Comparison of ENCODE assay signal across 9 cellular contexts in the genomic region with DNA sequence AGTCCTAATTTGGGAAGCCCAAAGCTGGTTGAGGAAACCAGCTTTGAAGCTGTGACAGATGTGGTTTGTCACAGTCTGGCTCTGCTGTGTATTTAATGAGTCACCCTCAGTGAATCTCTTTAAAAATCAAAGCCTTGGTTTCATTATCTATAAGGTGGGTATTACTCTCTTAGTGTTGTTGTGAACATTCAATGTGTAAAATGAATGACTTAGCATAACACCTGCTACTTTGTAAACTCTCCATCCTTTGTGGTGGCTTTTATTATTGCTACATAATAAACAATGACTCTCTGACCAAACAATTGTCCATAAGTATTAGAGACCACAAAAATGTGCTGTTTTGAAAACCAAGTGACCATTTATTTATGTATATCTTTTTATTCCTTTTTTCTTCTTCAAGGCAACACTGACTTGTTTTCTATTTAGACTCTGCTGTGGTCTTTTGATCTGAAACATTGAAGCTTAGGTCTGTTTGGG. TPM values are rescaled to one million over a fixed set of nuclear protein-coding genes. Genes with fewer than 3 reads are reported as not detected.
DNase-seq lines count a peak whose midpoint lies in the region; ATAC-seq and TF ChIP-seq lines count a peak whose summit lies in the region.
"Had no signal": no experiment of that assay in that cellular context is flagged by ENCODE, and none has a peak within 500 bp of the region (broad histone marks: within the 10 kb centered on the region; RNA-seq: fewer than 3 reads in every experiment).

No MANE protein-coding gene starts in this region.

- no peaks in the 10 kb centered on the region for H3K27me3 Mint-ChIP-seq in activated CD8-positive, alpha-beta memory T cell treated with anti-CD3 and anti-CD28 coated beads, Interleukin-2, amount 10 ng/mL, durations not matched to agents 7 days and 5 days
- no peaks in the 10 kb centered on the region for H3K27me3 Mint-ChIP-seq in nephron progenitor cell (ENCODE audit: low read depth, poor library complexity)

- H2AK5ac ChIP-seq in mesendoderm (ENCODE audit: low read length), result no peak overlapping the region

- peaks cover 6% of the 10 kb centered on the region for H3K36me3 Mint-ChIP-seq in activated CD8-positive, alpha-beta memory T cell treated with anti-CD3 and anti-CD28 coated beads, Interleukin-2, amount 10 ng/mL, durations not matched to agents 7 days and 5 days
- no peaks in the 10 kb centered on the region for H3K36me3 Mint-ChIP-seq in stimulated activated effector memory CD8-positive, alpha-beta T cell treated with anti-CD3 and anti-CD28 coated beads, Interleukin-12 subunit alpha, Interleukin-12 subunit beta, amount 100 ng/mL, for 72 hours
- H3K36me3 Mint-ChIP-seq in nephron progenitor cell (ENCODE audit: low read depth), result peaks cover 15% of the 10 kb centered on the region

- no peak overlapping the region for H3K27ac ChIP-seq in mesendoderm (ENCODE audit: low read depth, low read length)
- H3K27ac ChIP-seq: C4-2B had no signal

- H3K4me2 ChIP-seq in mesendoderm (ENCODE audit: low read length), result no peak overlapping the region

- no peak overlapping the region for H3K4me3 ChIP-seq in mesendoderm (ENCODE audit: low read length)

- H2BK15ac ChIP-seq in mesendoderm (replicated peaks; ENCODE audit: low read depth), result no peak overlapping the region

- H3K79me2 ChIP-seq in mesendoderm (ENCODE audit: control insufficient read depth, insufficient read depth, low read length), result no peaks in the 10 kb centered on the region

- H3K4me1 Mint-ChIP-seq in activated CD8-positive, alpha-beta memory T cell treated with anti-CD3 and anti-CD28 coated beads, Interleukin-2, amount 10 ng/mL, durations not matched to agents 7 days and 5 days, result peaks cover 54% of the 10 kb centered on the region
- peaks cover 56% of the 10 kb centered on the region for H3K4me1 Mint-ChIP-seq in stimulated activated effector memory CD8-positive, alpha-beta T cell treated with anti-CD3 and anti-CD28 coated beads, Interleukin-12 subunit alpha, Interleukin-12 subunit beta, amount 100 ng/mL, for 72 hours
- H3K4me1 Mint-ChIP-seq in nephron progenitor cell, result peaks cover 6% of the 10 kb centered on the region

- no peaks in the 10 kb centered on the region for H3K36me3 ChIP-seq in mesendoderm (ENCODE audit: control insufficient read depth, insufficient read depth, low read length)

- H3K4me3 Mint-ChIP-seq in activated CD8-positive, alpha-beta memory T cell treated with anti-CD3 and anti-CD28 coated beads, Interleukin-2, amount 10 ng/mL, durations not matched to agents 7 days and 5 days, result no peak overlapping the region
- peak overlapping the region; percentile 4 for H3K4me3 Mint-ChIP-seq in stimulated activated effector memory CD8-positive, alpha-beta T cell treated with anti-CD3 and anti-CD28 coated beads, Interleukin-12 subunit alpha, Interleukin-12 subunit beta, amount 100 ng/mL, for 72 hours
- no peak overlapping the region for H3K4me3 Mint-ChIP-seq in nephron progenitor cell

- no peaks in the 10 kb centered on the region for H3K27me3 ChIP-seq in mesendoderm (ENCODE audit: insufficient read depth, low read length, poor library complexity)

- no peak overlapping the region for H4K8ac ChIP-seq in mesendoderm (ENCODE audit: low read depth, low read length)

- H3K9ac ChIP-seq in mesendoderm (ENCODE audit: low read length), result no peak overlapping the region

- DNase-seq in activated CD8-positive, alpha-beta memory T cell treated with anti-CD3 and anti-CD28 coated beads, Interleukin-2, amount 10 ng/mL, durations not matched to agents 7 days and 5 days, result no peak
- no peak for DNase-seq in activated CD8-positive, alpha-beta memory T cell treated with anti-CD3 and anti-CD28 coated beads, Interleukin-2, amount 50 U/mL, for 4 hours
- DNase-seq in astrocyte of the hippocampus (ENCODE audit: low read depth, low spot score) (peak; percentile 60), nephron progenitor cell (no peak), mesendoderm (no peak)
- DNase-seq in stimulated activated effector memory CD8-positive, alpha-beta T cell treated with anti-CD3 and anti-CD28 coated beads, Interleukin-12 subunit alpha, Interleukin-12 subunit beta, amount 100 ng/mL, for 72 hours (ENCODE audit: low spot score in 2 of 2), result no peak
- DNase-seq in stimulated activated CD4-positive, alpha-beta T cell treated with anti-CD3 and anti-CD28 coated beads, Interleukin-2, amount 100 ng/mL, for 48 hours, result no peak

- no peak overlapping the region for H2BK5ac ChIP-seq in mesendoderm (ENCODE audit: low read length)

- peak overlapping the region; percentile 43 for H3K27ac Mint-ChIP-seq in activated CD8-positive, alpha-beta memory T cell treated with anti-CD3 and anti-CD28 coated beads, Interleukin-2, amount 10 ng/mL, durations not matched to agents 7 days and 5 days
- H3K27ac Mint-ChIP-seq in stimulated activated effector memory CD8-positive, alpha-beta T cell treated with anti-CD3 and anti-CD28 coated beads, Interleukin-12 subunit alpha, Interleukin-12 subunit beta, amount 100 ng/mL, for 72 hours, result peak overlapping the region; percentile 53
- H3K27ac Mint-ChIP-seq in nephron progenitor cell, result no peak overlapping the region

- no peaks in the 10 kb centered on the region for H3K4me1 ChIP-seq in mesendoderm (ENCODE audit: control insufficient read depth, low read depth, low read length)

- H3K79me1 ChIP-seq in mesendoderm (ENCODE audit: low read length), result no peaks in the 10 kb centered on the region

- CTCF ChIA-PET in activated CD8-positive, alpha-beta memory T cell treated with anti-CD3 and anti-CD28 coated beads, Interleukin-2, amount 10 ng/mL, durations not matched to agents 7 days and 5 days (lab: Charles Lee), result interaction anchor here (1.4 kb wide), 1 partner anchor 25 kb away, joined by 4 read pairs; a partner anchor contains a TSS

- no peak overlapping the region for H3K18ac ChIP-seq in mesendoderm (ENCODE audit: low read length)

- H3K4ac ChIP-seq in mesendoderm (ENCODE audit: low read depth, low read length), result no peak overlapping the region

- no peaks in the 10 kb centered on the region for H3K9me3 Mint-ChIP-seq in activated CD8-positive, alpha-beta memory T cell treated with anti-CD3 and anti-CD28 coated beads, Interleukin-2, amount 10 ng/mL, durations not matched to agents 7 days and 5 days (ENCODE audit: low read depth)
- H3K9me3 Mint-ChIP-seq in stimulated activated effector memory CD8-positive, alpha-beta T cell treated with anti-CD3 and anti-CD28 coated beads, Interleukin-12 subunit alpha, Interleukin-12 subunit beta, amount 100 ng/mL, for 72 hours, result no peaks in the 10 kb centered on the region
- peaks cover 26% of the 10 kb centered on the region for H3K9me3 Mint-ChIP-seq in nephron progenitor cell

- ATAC-seq in activated CD8-positive, alpha-beta memory T cell treated with anti-CD3 and anti-CD28 coated beads, Interleukin-2, amount 10 ng/mL, durations not matched to agents 7 days and 5 days, result peak; percentile 95
- peak; percentile 80 for ATAC-seq in HG03469 (IDR thresholded peaks at IDR 0.05; ENCODE audit: unreplicated experiment)
- ATAC-seq in stimulated activated effector memory CD8-positive, alpha-beta T cell treated with anti-CD3 and anti-CD28 coated beads, Interleukin-12 subunit alpha, Interleukin-12 subunit beta, amount 100 ng/mL, for 72 hours, result peak; percentile 94

- no peak overlapping the region for H3K56ac ChIP-seq in mesendoderm (ENCODE audit: low read length)

- TF ChIP-seq CTCF in nephron progenitor cell (IDR thresholded peaks at IDR 0.05), result no peak

- H2BK120ac ChIP-seq in mesendoderm (ENCODE audit: low read depth, low read length), result no peak overlapping the region

- no peak overlapping the region for H3K23ac ChIP-seq in mesendoderm (ENCODE audit: low read length)

- no peak overlapping the region for H4K5ac ChIP-seq in mesendoderm (ENCODE audit: low read length)

RNA-seq across cellular contexts. Expression of a gene that starts 24.6 kb away (rescaled TPM):
- total RNA-seq in activated CD8-positive, alpha-beta memory T cell treated with anti-CD3 and anti-CD28 coated beads, Interleukin-2, amount 10 ng/mL, durations not matched to agents 7 days and 5 days, result 1 to 10 TPM; 2.4 to 3.2 TPM
- polyA plus RNA-seq in mesendoderm (2013, experiment 1 of 2), result 4.6 TPM
- 5.1 TPM for polyA plus RNA-seq in mesendoderm (2013, experiment 2 of 2)
